Comparison of ENCODE assay signal across 8 cellular contexts in the genomic region with DNA sequence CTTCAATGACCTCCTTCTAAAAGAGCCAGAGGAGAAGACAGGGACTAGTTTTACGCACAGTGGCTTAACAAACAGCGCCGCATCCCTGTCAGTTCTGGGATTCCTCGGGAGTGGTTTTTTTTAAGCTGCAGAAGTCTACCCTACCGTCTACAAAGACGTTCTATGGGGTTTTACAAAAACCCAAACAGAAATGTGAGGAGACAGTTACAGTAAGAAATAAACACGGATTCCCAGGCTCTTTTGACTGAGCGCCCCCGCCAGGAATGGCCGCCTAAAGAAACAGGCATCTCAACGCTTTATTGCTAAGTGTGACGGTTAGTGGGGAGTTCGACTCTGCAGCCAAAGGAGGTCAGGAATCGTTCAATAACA. TPM values are rescaled to one million over a fixed set of nuclear protein-coding genes. Genes with fewer than 3 reads are reported as not detected.
DNase-seq lines count a peak whose midpoint lies in the region; ATAC-seq and TF ChIP-seq lines count a peak whose summit lies in the region.

No MANE protein-coding gene starts in this region.

- H3K9me3 ChIP-seq in mesenchymal stem cell (ENCODE audit: control insufficient read depth, low read length) (no peaks in the 10 kb centered on the region), tibial nerve (no peaks in the 10 kb centered on the region)

- H2BK15ac ChIP-seq in mesenchymal stem cell (ENCODE audit: low read depth, poor library complexity, severe bottlenecking), result no peak overlapping the region

- in situ Hi-C loops in SK-MEL-5 (cut with HindIII; ENCODE audit: low pct_unique_long_range_greater_than_20kb, low sequenced_read_pairs), result no loop called here

- no peaks in the 10 kb centered on the region for H3K27me3 Mint-ChIP-seq in effector memory CD8-positive, alpha-beta T cell

- H3K23ac ChIP-seq in mesenchymal stem cell (ENCODE audit: low read length in 2 of 2), result peak overlapping the region in 1 of 2 experiments; percentile 57

- peaks cover 17 to 42% of the 10 kb centered on the region in 2 experiments for H3K36me3 ChIP-seq in mesenchymal stem cell (ENCODE audit: control insufficient read depth in 1 of 2, insufficient read depth in 2 of 2, low read depth in 1 of 2, low read length in 2 of 2)
- peaks cover 0 to 56% (median 19%) of the 10 kb centered on the region in 3 donors for H3K36me3 ChIP-seq in tibial nerve

- H3K9me3 Mint-ChIP-seq in effector memory CD8-positive, alpha-beta T cell, result no peaks in the 10 kb centered on the region

- no peak for TF ChIP-seq EP300 in tibial nerve (IDR thresholded peaks at IDR 0.05)

- H3K9ac ChIP-seq in mesenchymal stem cell (ENCODE audit: low read length), result peak overlapping the region; percentile 95

- H2BK120ac ChIP-seq in mesenchymal stem cell (ENCODE audit: low read depth, low read length), result no peak overlapping the region

- H3K27ac ChIP-seq in HL-60 (replicated peaks), result peak overlapping the region; percentile 78
- peak overlapping the region; percentile 10 for H3K27ac ChIP-seq in mesenchymal stem cell (ENCODE audit: low read length, poor library complexity, severe bottlenecking)
- H3K27ac ChIP-seq in tibial nerve, result peak overlapping the region in 3 of 4 donors; percentile 63 to 82 (median 65)

- peak; percentile 20 for ATAC-seq in GM21367 (IDR thresholded peaks at IDR 0.05; ENCODE audit: unreplicated experiment)
- ATAC-seq in effector memory CD8-positive, alpha-beta T cell (replicated peaks), result peak; percentile 23

- peaks cover 1% of the 10 kb centered on the region for H3K4me1 ChIP-seq in mesenchymal stem cell (ENCODE audit: control insufficient read depth, insufficient read depth, low read depth, low read length)
- peaks cover 6 to 47% (median 25%) of the 10 kb centered on the region in 4 donors for H3K4me1 ChIP-seq in tibial nerve

- H3K4me3 ChIP-seq in HL-60 (replicated peaks; ENCODE audit: insufficient read depth, low read length) (peak overlapping the region; percentile 67), mesenchymal stem cell (ENCODE audit: insufficient read depth in 1 of 2, low read depth in 1 of 2, low read length in 2 of 2) (peak overlapping the region; percentile 97 to 100), tibial nerve (peak overlapping the region; percentile 62 to 99 (median 76))

- peak overlapping the region; percentile 46 for H2BK5ac ChIP-seq in mesenchymal stem cell (ENCODE audit: low read depth, low read length, poor library complexity, severe bottlenecking)

- H3K18ac ChIP-seq in mesenchymal stem cell (ENCODE audit: low read depth in 1 of 2, low read length in 2 of 2), result peak overlapping the region; percentile 76 to 82

- H3K4me2 ChIP-seq in mesenchymal stem cell (ENCODE audit: low read length, poor library complexity, severe bottlenecking), result peak overlapping the region; percentile 74

- no peak overlapping the region for H2BK12ac ChIP-seq in mesenchymal stem cell (ENCODE audit: low read length in 2 of 2)

- peak overlapping the region; percentile 96 for H4K8ac ChIP-seq in mesenchymal stem cell (ENCODE audit: low read length)

- TF ChIP-seq CTCF in HL-60 (IDR thresholded peaks at IDR 0.05; ENCODE audit: insufficient read depth, low read length), result no peak
- TF ChIP-seq CTCF in tibial nerve (IDR thresholded peaks at IDR 0.05), result peak; percentile 14 to 36 (median 19)

- peak overlapping the region in 1 of 2 experiments; percentile 18 for H3K14ac ChIP-seq in mesenchymal stem cell (ENCODE audit: low read length in 2 of 2)

- H3K27me3 ChIP-seq in HL-60 (ENCODE audit: insufficient read depth, poor library complexity, severe bottlenecking) (no peaks in the 10 kb centered on the region), mesenchymal stem cell (ENCODE audit: control insufficient read depth in 1 of 2, insufficient read depth in 1 of 2, low read length in 2 of 2) (no peaks in the 10 kb centered on the region), tibial nerve (no peaks in the 10 kb centered on the region)

- H3K4me1 Mint-ChIP-seq in effector memory CD8-positive, alpha-beta T cell (ENCODE audit: low read depth in 2 of 2), result peaks cover 17 to 37% of the 10 kb centered on the region in 2 donors

- peak overlapping the region; percentile 78 for H4K91ac ChIP-seq in mesenchymal stem cell (ENCODE audit: low read length)

- H2AK5ac ChIP-seq in mesenchymal stem cell (ENCODE audit: low read length, severe bottlenecking), result no peak overlapping the region

- peak overlapping the region; percentile 83 to 93 for H3K27ac Mint-ChIP-seq in effector memory CD8-positive, alpha-beta T cell

- peaks cover 45% of the 10 kb centered on the region for H3K36me3 Mint-ChIP-seq in effector memory CD8-positive, alpha-beta T cell (ENCODE audit: insufficient read depth)

- WGBS in mesenchymal stem cell, result 1% methylated on average over 13 of the region's 14 CpGs
- 1% methylated on average over 14 of the region's 14 CpGs for WGBS in tibial nerve, 2 donors

- peak; percentile 38 for DNase-seq in NCI-H82 (lab: John Stamatoyannopoulos, UW)
- no peak for DNase-seq in NCI-H82 treated with DMSO at 0.1 percent for 48 hours (lab: John Stamatoyannopoulos, UW; ENCODE audit: unreplicated experiment)
- peak; percentile 7 to 18 for DNase-seq in HL-60 (ENCODE audit: low read depth in 1 of 2, low spot score in 1 of 2)
- peak; percentile 47 for DNase-seq in SK-MEL-5 (ENCODE audit: low read depth, low spot score)
- no peak for DNase-seq in effector memory CD8-positive, alpha-beta T cell
- DNase-seq in mesenchymal stem cell, result peak; percentile 71
- peak in 1 of 2 donors; percentile 16 for DNase-seq in tibial nerve (ENCODE audit: low spot score in 2 of 2)

- H3K79me1 ChIP-seq in mesenchymal stem cell (replicated peaks; ENCODE audit: low read length, poor library complexity, severe bottlenecking), result peaks cover 32% of the 10 kb centered on the region

- H2AFZ ChIP-seq in mesenchymal stem cell (ENCODE audit: low read depth, low read length), result peak overlapping the region; percentile 94

- peak overlapping the region; percentile 83 to 88 for H3K4me3 Mint-ChIP-seq in effector memory CD8-positive, alpha-beta T cell

- H3K4ac ChIP-seq in mesenchymal stem cell (ENCODE audit: low read depth in 1 of 2, low read length in 2 of 2), result peak overlapping the region; percentile 28 to 91

- TF ChIP-seq POLR2A in tibial nerve (IDR thresholded peaks at IDR 0.05), result no peak

RNA-seq across cellular contexts. Expression of gene ALKBH1, which starts 0.5 kb away (rescaled TPM):
- 13.4 and 16.7 TPM in 2 replicates for total RNA-seq in SK-MEL-5 (2014; rRNA removed; shearing (Covaris generic))
- 10.6 and 11.7 TPM in 2 replicates for polyA plus RNA-seq in SK-MEL-5 (2015; cell fraction: cytosol; rRNA removed)
- 7.9 and 12.3 TPM in 2 replicates for polyA plus RNA-seq in SK-MEL-5 (2015; cell fraction: nucleus; rRNA removed)
- polyA plus RNA-seq in mesenchymal stem cell (2013, experiment 1 of 2), result 8.6 TPM
- 8.4 TPM for polyA plus RNA-seq in mesenchymal stem cell (2013, experiment 2 of 2)
- total RNA-seq in tibial nerve, result 10 to 100 TPM in 3 of 4 donors, 1 to 10 TPM in 1; 9.6 to 17.0 (median 13.1) TPM

RNA-seq across cellular contexts. Expression of gene SLIRP, which starts 0.6 kb away (rescaled TPM):
- total RNA-seq in SK-MEL-5 (2014; rRNA removed; shearing (Covaris generic)), result 411 and 462 TPM in 2 replicates
- 246 and 318 TPM in 2 replicates for polyA plus RNA-seq in SK-MEL-5 (2015; cell fraction: cytosol; rRNA removed)
- 27.4 and 84.6 TPM in 2 replicates for polyA plus RNA-seq in SK-MEL-5 (2015; cell fraction: nucleus; rRNA removed)
- 411 TPM for polyA plus RNA-seq in mesenchymal stem cell (2013, experiment 1 of 2)
- 403 TPM for polyA plus RNA-seq in mesenchymal stem cell (2013, experiment 2 of 2)
- total RNA-seq in tibial nerve, result 100 to 1,000 TPM; 156 to 262 (median 218) TPM

RNA-seq across cellular contexts. Expression of gene SNW1, which starts 53.6 kb away (rescaled TPM):
- total RNA-seq in SK-MEL-5 (2014; rRNA removed; shearing (Covaris generic)), result 79.3 and 87.6 TPM in 2 replicates
- polyA plus RNA-seq in SK-MEL-5 (2015; cell fraction: cytosol; rRNA removed), result 54.0 and 56.6 TPM in 2 replicates
- 57.7 and 60.2 TPM in 2 replicates for polyA plus RNA-seq in SK-MEL-5 (2015; cell fraction: nucleus; rRNA removed)
- polyA plus RNA-seq in mesenchymal stem cell (2013, experiment 1 of 2), result 81.2 TPM
- polyA plus RNA-seq in mesenchymal stem cell (2013, experiment 2 of 2), result 82.2 TPM
- total RNA-seq in tibial nerve, result 10 to 100 TPM; 39.8 to 68.4 (median 43.0) TPM

Comparison
In these comparisons a context has a peak if more than half of its experiments do, and no peak if none do; other contexts are left out.
1. DNase-seq: peak in NCI-H82 (single experiment), HL-60 (2 of 2), SK-MEL-5 (single experiment) and mesenchymal stem cell (single experiment); none in NCI-H82 treated with DMSO at 0.1 percent for 48 hours (single experiment) and effector memory CD8-positive, alpha-beta T cell (0 of 3).
2. H3K27ac ChIP-seq: peak in every context shown above with its lines; median percentile 78 in HL-60; 65 in tibial nerve; 10 in mesenchymal stem cell.
3. Peak in every context shown above with its lines, with median percentiles within 50 percentile points of each other: H3K4me3 ChIP-seq.